In the genomic region with DNA sequence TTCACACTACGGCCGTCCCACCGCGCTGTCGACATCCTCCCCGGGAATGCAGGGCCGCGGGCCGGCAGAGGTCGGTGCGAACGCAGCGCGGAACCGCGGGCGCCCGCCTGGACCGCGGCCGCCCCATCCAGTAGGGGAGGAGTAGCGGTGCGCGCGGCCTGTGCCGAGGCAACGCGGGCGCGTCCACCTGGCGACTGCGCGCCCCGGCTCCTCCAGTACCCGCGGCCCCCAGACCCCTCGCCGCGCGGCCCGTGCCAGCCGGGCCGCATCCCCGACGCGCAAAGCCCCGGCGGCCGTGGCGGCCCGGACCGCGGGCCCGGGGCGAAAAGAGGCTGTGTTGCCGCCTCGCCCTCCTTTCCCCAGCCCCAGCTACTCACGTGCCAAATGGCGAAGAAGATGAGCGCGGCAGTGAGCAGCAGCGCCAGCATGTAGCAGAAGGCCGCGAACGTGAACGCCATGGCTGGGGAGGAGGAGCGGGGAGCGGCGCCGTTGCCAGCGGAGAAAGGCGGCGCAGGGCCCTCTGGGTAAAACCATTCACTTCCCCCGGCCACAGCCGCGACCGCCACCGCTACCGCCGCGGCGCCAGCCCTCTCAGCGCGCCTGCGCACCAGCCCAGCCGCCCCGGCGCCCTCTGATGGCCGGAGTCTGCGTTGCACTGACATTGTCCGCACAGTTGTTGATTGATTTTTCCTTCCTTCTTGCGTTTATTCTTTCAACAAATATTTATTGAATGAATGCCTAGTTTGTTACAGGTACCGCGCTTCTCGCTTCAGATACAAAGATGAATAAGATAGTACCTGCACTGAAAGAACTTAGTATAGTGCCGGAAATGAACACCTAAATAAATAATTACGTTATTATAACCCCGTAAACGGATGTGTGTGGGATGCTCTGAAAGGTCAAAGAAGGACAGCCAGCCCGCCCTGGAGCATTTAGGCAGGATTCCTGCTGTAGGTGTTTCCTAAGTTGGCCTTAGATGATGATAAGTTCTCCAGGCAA, we compare ENCODE assay signal across 1 cellular context.
TF ChIP-seq lines count a peak whose summit lies in the region.

A gene (minus strand): TSS at position 505 of the 999 bp plus-strand sequence. CDS start 47 bp downstream, at position 458.

TF ChIP-seq in HepG2, 621 proteins besides CTCF, POLR2A, EP300 and RAD21 (continued from another document):
- TF ChIP-seq TSC22D2 (CRISPR knock-in tag; IDR thresholded peaks at IDR 0.05; ENCODE audit: borderline replicate concordance) = no peak
- no peak for TF ChIP-seq HOXA9 (CRISPR knock-in tag; IDR thresholded peaks at IDR 0.05; ENCODE audit: borderline replicate concordance)
- TF ChIP-seq ZBTB8A (CRISPR knock-in tag; IDR thresholded peaks at IDR 0.05; ENCODE audit: borderline replicate concordance, low read depth) = no peak
- TF ChIP-seq, protein P1, sequence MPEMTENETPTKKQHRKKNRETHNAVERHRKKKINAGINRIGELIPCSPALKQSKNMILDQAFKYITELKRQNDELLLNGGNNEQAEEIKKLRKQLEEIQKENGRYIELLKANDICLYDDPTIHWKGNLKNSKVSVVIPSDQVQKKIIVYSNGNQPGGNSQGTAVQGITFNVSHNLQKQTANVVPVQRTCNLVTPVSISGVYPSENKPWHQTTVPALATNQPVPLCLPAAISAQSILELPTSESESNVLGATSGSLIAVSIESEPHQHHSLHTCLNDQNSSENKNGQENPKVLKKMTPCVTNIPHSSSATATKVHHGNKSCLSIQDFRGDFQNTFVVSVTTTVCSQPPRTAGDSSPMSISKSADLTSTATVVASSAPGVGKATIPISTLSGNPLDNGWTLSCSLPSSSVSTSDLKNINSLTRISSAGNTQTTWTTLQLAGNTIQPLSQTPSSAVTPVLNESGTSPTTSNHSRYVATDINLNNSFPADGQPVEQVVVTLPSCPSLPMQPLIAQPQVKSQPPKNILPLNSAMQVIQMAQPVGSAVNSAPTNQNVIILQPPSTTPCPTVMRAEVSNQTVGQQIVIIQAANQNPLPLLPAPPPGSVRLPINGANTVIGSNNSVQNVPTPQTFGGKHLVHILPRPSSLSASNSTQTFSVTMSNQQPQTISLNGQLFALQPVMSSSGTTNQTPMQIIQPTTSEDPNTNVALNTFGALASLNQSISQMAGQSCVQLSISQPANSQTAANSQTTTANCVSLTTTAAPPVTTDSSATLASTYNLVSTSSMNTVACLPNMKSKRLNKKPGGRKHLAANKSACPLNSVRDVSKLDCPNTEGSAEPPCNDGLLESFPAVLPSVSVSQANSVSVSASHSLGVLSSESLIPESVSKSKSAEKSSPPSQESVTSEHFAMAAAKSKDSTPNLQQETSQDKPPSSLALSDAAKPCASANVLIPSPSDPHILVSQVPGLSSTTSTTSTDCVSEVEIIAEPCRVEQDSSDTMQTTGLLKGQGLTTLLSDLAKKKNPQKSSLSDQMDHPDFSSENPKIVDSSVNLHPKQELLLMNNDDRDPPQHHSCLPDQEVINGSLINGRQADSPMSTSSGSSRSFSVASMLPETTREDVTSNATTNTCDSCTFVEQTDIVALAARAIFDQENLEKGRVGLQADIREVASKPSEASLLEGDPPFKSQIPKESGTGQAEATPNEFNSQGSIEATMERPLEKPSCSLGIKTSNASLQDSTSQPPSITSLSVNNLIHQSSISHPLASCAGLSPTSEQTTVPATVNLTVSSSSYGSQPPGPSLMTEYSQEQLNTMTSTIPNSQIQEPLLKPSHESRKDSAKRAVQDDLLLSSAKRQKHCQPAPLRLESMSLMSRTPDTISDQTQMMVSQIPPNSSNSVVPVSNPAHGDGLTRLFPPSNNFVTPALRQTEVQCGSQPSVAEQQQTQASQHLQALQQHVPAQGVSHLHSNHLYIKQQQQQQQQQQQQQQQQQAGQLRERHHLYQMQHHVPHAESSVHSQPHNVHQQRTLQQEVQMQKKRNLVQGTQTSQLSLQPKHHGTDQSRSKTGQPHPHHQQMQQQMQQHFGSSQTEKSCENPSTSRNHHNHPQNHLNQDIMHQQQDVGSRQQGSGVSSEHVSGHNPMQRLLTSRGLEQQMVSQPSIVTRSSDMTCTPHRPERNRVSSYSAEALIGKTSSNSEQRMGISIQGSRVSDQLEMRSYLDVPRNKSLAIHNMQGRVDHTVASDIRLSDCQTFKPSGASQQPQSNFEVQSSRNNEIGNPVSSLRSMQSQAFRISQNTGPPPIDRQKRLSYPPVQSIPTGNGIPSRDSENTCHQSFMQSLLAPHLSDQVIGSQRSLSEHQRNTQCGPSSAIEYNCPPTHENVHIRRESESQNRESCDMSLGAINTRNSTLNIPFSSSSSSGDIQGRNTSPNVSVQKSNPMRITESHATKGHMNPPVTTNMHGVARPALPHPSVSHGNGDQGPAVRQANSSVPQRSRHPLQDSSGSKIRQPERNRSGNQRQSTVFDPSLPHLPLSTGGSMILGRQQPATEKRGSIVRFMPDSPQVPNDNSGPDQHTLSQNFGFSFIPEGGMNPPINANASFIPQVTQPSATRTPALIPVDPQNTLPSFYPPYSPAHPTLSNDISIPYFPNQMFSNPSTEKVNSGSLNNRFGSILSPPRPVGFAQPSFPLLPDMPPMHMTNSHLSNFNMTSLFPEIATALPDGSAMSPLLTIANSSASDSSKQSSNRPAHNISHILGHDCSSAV (CRISPR knock-in tag; IDR thresholded peaks at IDR 0.05; ENCODE audit: borderline replicate concordance) = no peak
- TF ChIP-seq, protein P2, sequence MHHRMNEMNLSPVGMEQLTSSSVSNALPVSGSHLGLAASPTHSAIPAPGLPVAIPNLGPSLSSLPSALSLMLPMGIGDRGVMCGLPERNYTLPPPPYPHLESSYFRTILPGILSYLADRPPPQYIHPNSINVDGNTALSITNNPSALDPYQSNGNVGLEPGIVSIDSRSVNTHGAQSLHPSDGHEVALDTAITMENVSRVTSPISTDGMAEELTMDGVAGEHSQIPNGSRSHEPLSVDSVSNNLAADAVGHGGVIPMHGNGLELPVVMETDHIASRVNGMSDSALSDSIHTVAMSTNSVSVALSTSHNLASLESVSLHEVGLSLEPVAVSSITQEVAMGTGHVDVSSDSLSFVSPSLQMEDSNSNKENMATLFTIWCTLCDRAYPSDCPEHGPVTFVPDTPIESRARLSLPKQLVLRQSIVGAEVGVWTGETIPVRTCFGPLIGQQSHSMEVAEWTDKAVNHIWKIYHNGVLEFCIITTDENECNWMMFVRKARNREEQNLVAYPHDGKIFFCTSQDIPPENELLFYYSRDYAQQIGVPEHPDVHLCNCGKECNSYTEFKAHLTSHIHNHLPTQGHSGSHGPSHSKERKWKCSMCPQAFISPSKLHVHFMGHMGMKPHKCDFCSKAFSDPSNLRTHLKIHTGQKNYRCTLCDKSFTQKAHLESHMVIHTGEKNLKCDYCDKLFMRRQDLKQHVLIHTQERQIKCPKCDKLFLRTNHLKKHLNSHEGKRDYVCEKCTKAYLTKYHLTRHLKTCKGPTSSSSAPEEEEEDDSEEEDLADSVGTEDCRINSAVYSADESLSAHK (CRISPR knock-in tag; IDR thresholded peaks at IDR 0.05; ENCODE audit: borderline replicate concordance) = no peak
- peak; percentile 92 for TF ChIP-seq CCDC6 (CRISPR knock-in tag; IDR thresholded peaks at IDR 0.05)
- no peak for TF ChIP-seq TP53 (CRISPR knock-in tag; conservative IDR thresholded peaks at IDR 0.05)
- TF ChIP-seq JUN (CRISPR knock-in tag; IDR thresholded peaks at IDR 0.05) = no peak
- no peak; the same call in 1 of the 2 replicates for TF ChIP-seq ATF7-NPFF (CRISPR knock-in tag; IDR thresholded peaks at IDR 0.05; ENCODE audit: low read depth)
- TF ChIP-seq ARID2 (CRISPR knock-in tag; IDR thresholded peaks at IDR 0.05; ENCODE audit: borderline replicate concordance) = no peak
- TF ChIP-seq ZNF350 (CRISPR knock-in tag; IDR thresholded peaks at IDR 0.05; ENCODE audit: borderline replicate concordance, low read depth) = 0 out of 2 replicates have a peak, but pooled peaks have one; percentile 46
- TF ChIP-seq FOXO1 (CRISPR knock-in tag; IDR thresholded peaks at IDR 0.05) = peak; percentile 64
